Comparison of ENCODE assay signal across 26 cellular contexts in genomic region chr15:35648941-35649340, GRCh38.
"Had no signal": no experiment of that assay in that cellular context is flagged by ENCODE, and none has a peak within 500 bp of the region (broad histone marks: within the 10 kb centered on the region; RNA-seq: fewer than 3 reads in every experiment).

No MANE protein-coding gene starts in this region.

- H3K79me2 ChIP-seq: hepatocyte had no signal

- H3K4me2 ChIP-seq: hepatocyte had no signal

- H3K27me3 Mint-ChIP-seq: dendritic cell treated with granulocyte-macrophage colony-stimulating factor and Interleukin-4, amounts not matched to agents 40 ng/mL and 50 ng/mL, for 4 days had no signal

- H3K36me3 ChIP-seq: esophagus muscularis mucosa, esophagus squamous epithelium, gastrocnemius medialis, gastroesophageal sphincter, heart left ventricle, heart right ventricle had no signal

- H2AFZ ChIP-seq: hepatocyte had no signal

- H3K4me3 Mint-ChIP-seq: dendritic cell treated with granulocyte-macrophage colony-stimulating factor and Interleukin-4, amounts not matched to agents 40 ng/mL and 50 ng/mL, for 4 days; effector memory CD8-positive, alpha-beta T cell; endodermal cell had no signal

- H3K4me1 ChIP-seq: esophagus muscularis mucosa, esophagus squamous epithelium, foreskin keratinocyte, gastrocnemius medialis, gastroesophageal sphincter, heart left ventricle, heart right ventricle had no signal

- H3K27ac ChIP-seq: coronary artery, dorsolateral prefrontal cortex, epithelial cell of prostate, esophagus muscularis mucosa, esophagus squamous epithelium, foreskin keratinocyte, gastrocnemius medialis, gastroesophageal sphincter, heart left ventricle, heart right ventricle, hepatocyte had no signal

- H3K4me3 ChIP-seq: coronary artery, dorsolateral prefrontal cortex, esophagus muscularis mucosa, esophagus squamous epithelium, gastrocnemius medialis, gastroesophageal sphincter, heart left ventricle, heart right ventricle, hepatocyte had no signal

- H3K9me3 ChIP-seq: esophagus muscularis mucosa, esophagus squamous epithelium, gastrocnemius medialis, gastroesophageal sphincter, heart left ventricle, heart right ventricle had no signal

- H3K27ac Mint-ChIP-seq: dendritic cell treated with granulocyte-macrophage colony-stimulating factor and Interleukin-4, amounts not matched to agents 40 ng/mL and 50 ng/mL, for 4 days; effector memory CD8-positive, alpha-beta T cell; endodermal cell had no signal

- ATAC-seq: effector memory CD8-positive, alpha-beta T cell; esophagus mucosa; foreskin keratinocyte; gastrocnemius medialis; gastroesophageal sphincter; heart left ventricle; heart right ventricle had no signal

- H3K27me3 ChIP-seq: dorsolateral prefrontal cortex, esophagus muscularis mucosa, esophagus squamous epithelium, foreskin keratinocyte, gastrocnemius medialis, gastroesophageal sphincter, heart left ventricle, heart right ventricle, hepatocyte had no signal

- DNase-seq: cortex of kidney; dermis blood vessel endothelial cell; dorsolateral prefrontal cortex; effector CD4-positive, alpha-beta T cell; effector CD8-positive, alpha-beta T cell; effector memory CD4-positive, alpha-beta T cell; effector memory CD8-positive, alpha-beta T cell; endodermal cell; erythroblast; esophagus squamous epithelium; foreskin fibroblast; foreskin keratinocyte; foreskin melanocyte; gastrocnemius medialis; glutamatergic neuron; head of caudate nucleus; heart left ventricle; heart right ventricle; hippocampal formation had no signal

- H3K9me3 Mint-ChIP-seq: endodermal cell had no signal
